8 cellular contexts compared by ENCODE assay signal in the genomic region with DNA sequence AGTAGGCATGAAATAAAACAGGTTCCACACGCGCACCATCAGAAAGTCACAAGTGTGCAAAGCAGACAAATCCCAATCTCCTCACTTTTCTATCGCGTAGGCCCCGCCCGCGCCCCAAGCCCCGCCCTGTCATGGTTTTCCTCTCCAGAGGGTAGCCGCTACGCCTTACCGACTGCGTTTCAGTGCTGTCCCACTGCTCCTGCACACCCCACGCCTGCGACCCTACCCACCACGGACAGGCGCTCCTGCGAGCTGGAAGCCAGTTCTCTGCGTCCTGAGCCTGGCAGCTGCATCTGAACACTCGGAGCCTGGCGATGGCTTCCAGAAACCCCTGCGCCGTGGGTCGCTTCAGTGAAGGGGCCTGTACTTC. TPM values are rescaled to one million over a fixed set of nuclear protein-coding genes. Genes with fewer than 3 reads are reported as not detected.
DNase-seq lines count a peak whose midpoint lies in the region; ATAC-seq and TF ChIP-seq lines count a peak whose summit lies in the region.

No MANE protein-coding gene starts in this region.

- no peaks in the 10 kb centered on the region for H3K36me3 ChIP-seq in neutrophil
- H3K36me3 ChIP-seq in thyroid gland: peaks cover 20 to 22% of the 10 kb centered on the region in 2 donors

- intact Hi-C loops in activated CD8-positive, alpha-beta T cell treated with anti-CD3 and anti-CD28 coated beads for 36 hours (cut with micrococcal nuclease): no loop called here
- intact Hi-C loops in thyroid gland (cut with DNase I): no loop called here

- peak overlapping the region; percentile 92 for H3K27ac Mint-ChIP-seq in activated CD8-positive, alpha-beta T cell treated with anti-CD3 and anti-CD28 coated beads for 36 hours

- no peak for TF ChIP-seq CTCF in activated CD8-positive, alpha-beta T cell treated with anti-CD3 and anti-CD28 coated beads for 36 hours (IDR thresholded peaks at IDR 0.05)
- TF ChIP-seq CTCF in fibroblast of mammary gland (conservative IDR thresholded peaks at IDR 0.05; ENCODE audit: control insufficient read depth, insufficient read depth, low read depth, low read length): no peak
- TF ChIP-seq CTCF in neutrophil (IDR thresholded peaks at IDR 0.05): no peak
- TF ChIP-seq CTCF in thyroid gland (IDR thresholded peaks at IDR 0.05): no peak

- H3K4me3 Mint-ChIP-seq in activated CD8-positive, alpha-beta T cell treated with anti-CD3 and anti-CD28 coated beads for 36 hours: peak overlapping the region; percentile 98

- peak overlapping the region; percentile 95 for H3K4me3 ChIP-seq in fibroblast of mammary gland (ENCODE audit: control insufficient read depth, low read depth, low read length)
- H3K4me3 ChIP-seq in neutrophil (ENCODE audit: low read depth in 1 of 2, low read length in 1 of 2): peak overlapping the region; percentile 67 to 88
- peak overlapping the region; percentile 83 to 99 (median 90) for H3K4me3 ChIP-seq in thyroid gland (replicated peaks in 1 of 3)

- H3K27me3 Mint-ChIP-seq in activated CD8-positive, alpha-beta T cell treated with anti-CD3 and anti-CD28 coated beads for 36 hours: no peaks in the 10 kb centered on the region

- DNase-seq in Daoy (ENCODE audit: low read depth) (peak; percentile 47), M059J (ENCODE audit: low read depth) (peak; percentile 35), fibroblast of mammary gland (ENCODE audit: low read depth) (peak; percentile 39), thyroid gland (peak; percentile 39 to 48), cerebellar nuclear complex (lab: John Stamatoyannopoulos, UW) (no peak)
- DNase-seq in activated CD8-positive, alpha-beta T cell treated with anti-CD3 and anti-CD28 coated beads for 36 hours: peak; percentile 66

- H3K9me3 ChIP-seq in neutrophil (peaks cover 4% of the 10 kb centered on the region), thyroid gland (no peaks in the 10 kb centered on the region)

- H3K27me3 ChIP-seq in neutrophil: no peaks in the 10 kb centered on the region
- no peaks in the 10 kb centered on the region for H3K27me3 ChIP-seq in thyroid gland

- POLR2A ChIA-PET in activated CD8-positive, alpha-beta T cell treated with anti-CD3 and anti-CD28 coated beads for 36 hours (lab: Charles Lee): interaction anchor here (1.5 kb wide), 1 partner anchor 28 kb away, joined by 3 read pairs; no protein-coding TSS in a partner anchor

- TF ChIP-seq POLR2A in thyroid gland (IDR thresholded peaks at IDR 0.05): no peak

- peaks cover 15% of the 10 kb centered on the region for H3K4me1 Mint-ChIP-seq in activated CD8-positive, alpha-beta T cell treated with anti-CD3 and anti-CD28 coated beads for 36 hours (ENCODE audit: low read depth)

- CTCF ChIA-PET in activated CD8-positive, alpha-beta T cell treated with anti-CD3 and anti-CD28 coated beads for 36 hours (lab: Charles Lee): no interaction called here

- peaks cover 77% of the 10 kb centered on the region for H3K36me3 Mint-ChIP-seq in activated CD8-positive, alpha-beta T cell treated with anti-CD3 and anti-CD28 coated beads for 36 hours (ENCODE audit: low read depth)

- H3K27ac ChIP-seq in neutrophil (peak overlapping the region; percentile 70), thyroid gland (peak overlapping the region in 2 of 3 donors; percentile 59 to 65)

- ATAC-seq in GM21737 (IDR thresholded peaks at IDR 0.05; ENCODE audit: unreplicated experiment): peak; percentile 29
- peak; percentile 52 for ATAC-seq in activated CD8-positive, alpha-beta T cell treated with anti-CD3 and anti-CD28 coated beads for 36 hours

- WGBS in thyroid gland, 2 donors: 1 to 2% methylated on average over 16 to 23 of the region's 23 CpGs

- peaks cover 12 to 14% of the 10 kb centered on the region in 2 experiments for H3K4me1 ChIP-seq in neutrophil (ENCODE audit: control insufficient read depth in 1 of 2, insufficient read depth in 1 of 2, low read depth in 1 of 2, low read length in 1 of 2)
- peaks cover 7 to 13% of the 10 kb centered on the region in 2 donors for H3K4me1 ChIP-seq in thyroid gland

- peaks cover 64% of the 10 kb centered on the region for H3K9me3 Mint-ChIP-seq in activated CD8-positive, alpha-beta T cell treated with anti-CD3 and anti-CD28 coated beads for 36 hours

RNA-seq across cellular contexts. Expression of gene ZNF470, which starts 0.4 kb away (rescaled TPM):
- 1.2 TPM in 2 replicates for total RNA-seq in Daoy (2014; rRNA removed; shearing (Covaris generic))
- total RNA-seq in M059J (2014; rRNA removed; shearing (Covaris generic)): 1.5 and 2.5 TPM in 2 replicates
- total RNA-seq in activated CD8-positive, alpha-beta T cell treated with anti-CD3 and anti-CD28 coated beads for 36 hours: 1 to 10 TPM; 6.7 to 7.2 TPM
- total RNA-seq in thyroid gland: 1 to 10 TPM; 3.4 to 7.1 (median 5.6) TPM

RNA-seq across cellular contexts. Expression of gene ZFP28, which starts 28.1 kb away (rescaled TPM):
- 3.1 and 10.8 TPM in 2 replicates for total RNA-seq in Daoy (2014; rRNA removed; shearing (Covaris generic))
- total RNA-seq in M059J (2014; rRNA removed; shearing (Covaris generic)): 4.2 and 5.6 TPM in 2 replicates
- total RNA-seq in activated CD8-positive, alpha-beta T cell treated with anti-CD3 and anti-CD28 coated beads for 36 hours: 1 to 10 TPM; 3.6 to 4.4 TPM
- 1 to 10 TPM; 6.6 to 9.8 (median 9.5) TPM for total RNA-seq in thyroid gland

RNA-seq across cellular contexts. Expression of gene ZNF71, which starts 28.2 kb away (rescaled TPM):
- total RNA-seq in Daoy (2014; rRNA removed; shearing (Covaris generic)): 3.9 and 6.2 TPM in 2 replicates
- total RNA-seq in M059J (2014; rRNA removed; shearing (Covaris generic)): 4.0 and 8.8 TPM in 2 replicates
- total RNA-seq in activated CD8-positive, alpha-beta T cell treated with anti-CD3 and anti-CD28 coated beads for 36 hours: 1 to 10 TPM; 4.4 to 5.3 TPM
- 10 to 100 TPM in 1 of 4 donors, 1 to 10 TPM in 3; 8.2 to 15.6 (median 8.7) TPM for total RNA-seq in thyroid gland

RNA-seq across cellular contexts. Expression of gene ZNF471, which starts 59.2 kb away (rescaled TPM):
- total RNA-seq in Daoy (2014; rRNA removed; shearing (Covaris generic)): 0.12 and 0.34 TPM in 2 replicates
- total RNA-seq in M059J (2014; rRNA removed; shearing (Covaris generic)): 1.5 and 1.6 TPM in 2 replicates
- 1 to 10 TPM in 1 of 2 experiments, under 1 TPM in 1; 0.27 to 1.3 TPM for total RNA-seq in activated CD8-positive, alpha-beta T cell treated with anti-CD3 and anti-CD28 coated beads for 36 hours
- total RNA-seq in thyroid gland: 10 to 100 TPM in 1 of 4 donors, 1 to 10 TPM in 3; 8.5 to 10.8 (median 9.1) TPM

Comparison
In these comparisons a context has a peak if more than half of its experiments do, and no peak if none do; other contexts are left out.
1. DNase-seq: peak in Daoy (single experiment), M059J (single experiment), activated CD8-positive, alpha-beta T cell treated with anti-CD3 and anti-CD28 coated beads for 36 hours (single experiment), fibroblast of mammary gland (single experiment) and thyroid gland (2 of 2); none in cerebellar nuclear complex (0 of 2).
2. Peak in every context shown above with its lines, with median percentiles within 50 percentile points of each other: H3K4me3 ChIP-seq.